Comparison of ENCODE assay signal across 30 cellular contexts in the genomic region with DNA sequence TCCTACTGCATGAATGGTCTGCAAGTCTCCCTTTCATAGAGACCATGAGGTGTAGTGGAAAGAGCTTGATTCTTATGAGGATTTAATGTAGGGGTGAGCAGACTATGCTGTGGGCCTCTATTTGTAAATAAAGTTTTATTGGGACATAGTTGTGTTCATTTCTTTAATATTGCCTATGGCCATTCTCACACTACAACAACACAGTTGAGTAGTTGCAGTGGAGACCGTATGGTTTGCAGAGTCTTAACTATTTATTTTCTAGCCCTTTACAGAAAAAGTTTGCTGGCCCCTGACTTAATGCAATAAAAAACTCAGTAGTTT.
A peak's percentile ranks its signal among the peaks of the same experiment; 100 is the strongest.
DNase-seq lines count a peak whose midpoint lies in the region; ATAC-seq, FAIRE-seq and TF ChIP-seq lines count a peak whose summit lies in the region.
"Had no signal": no experiment of that assay in that cellular context is flagged by ENCODE, and none has a peak within 500 bp of the region (broad histone marks: within the 10 kb centered on the region; RNA-seq: fewer than 3 reads in every experiment).

No MANE protein-coding gene starts in this region.

- H3K36me3 ChIP-seq in OCI-LY7 (ENCODE audit: insufficient read depth, low read length), result peaks cover 12% of the 10 kb centered on the region; the same call in 1 of the 2 replicates
- no peaks in the 10 kb centered on the region for H3K36me3 ChIP-seq in brain microvascular endothelial cell (replicated peaks)
- peaks cover 14% of the 10 kb centered on the region for H3K36me3 ChIP-seq in osteoblast (ENCODE audit: insufficient read depth, low read length)
- no peaks in the 10 kb centered on the region for H3K36me3 ChIP-seq in left ventricle myocardium inferior
- H3K36me3 ChIP-seq: gastrocnemius medialis, lower lobe of right lung, pancreas, upper lobe of right lung had no signal

- CTCF ChIA-PET in OCI-LY7 (lab: Charles Lee; ENCODE audit: unreplicated experiment), result no interaction called here

- no peaks in the 10 kb centered on the region for H3K27me3 ChIP-seq in brain microvascular endothelial cell (replicated peaks)
- H3K27me3 ChIP-seq in osteoblast (ENCODE audit: insufficient read depth, low read length), result no peaks in the 10 kb centered on the region
- no peaks in the 10 kb centered on the region for H3K27me3 ChIP-seq in left ventricle myocardium inferior (ENCODE audit: low read depth)
- H3K27me3 ChIP-seq: body of pancreas, gastrocnemius medialis, MG63, pancreas, upper lobe of right lung had no signal

- ATAC-seq in GM18517 (IDR thresholded peaks at IDR 0.05; ENCODE audit: unreplicated experiment), result no peak
- ATAC-seq: activated CD4-positive, CD25-positive, alpha-beta regulatory T cell treated with anti-CD3 and anti-CD28 coated beads, Interleukin-2, amount 50 U/mL, for 24 hours; body of pancreas; gastrocnemius medialis; GM23338; lower lobe of right lung; T-helper 17 cell; upper lobe of right lung had no signal

- H3K9me3 ChIP-seq in OCI-LY7 (ENCODE audit: low read length) (no peaks in the 10 kb centered on the region), osteoblast (ENCODE audit: low read depth, low read length) (no peaks in the 10 kb centered on the region), left ventricle myocardium inferior (replicated peaks) (no peaks in the 10 kb centered on the region)
- H3K9me3 ChIP-seq: body of pancreas, gastrocnemius medialis, lower lobe of right lung, MG63, pancreas, upper lobe of right lung had no signal

- H3K9me2 ChIP-seq in OCI-LY7 (ENCODE audit: insufficient read depth, low read length), result no peaks in the 10 kb centered on the region

- BruUV-seq in OCI-LY7 (replicated peaks; lab: Mats Ljungman, UMichigan), result no TSS peak

- no peak overlapping the region; the same call in 1 of the 2 replicates for H2AFZ ChIP-seq in OCI-LY7 (ENCODE audit: low read length)
- H2AFZ ChIP-seq in osteoblast (ENCODE audit: low read length), result no peak overlapping the region
- H2AFZ ChIP-seq: GM23338 had no signal

- POLR2A ChIA-PET in OCI-LY7 (lab: Charles Lee), result interaction anchor here (0.6 to 1.7 kb wide), 3 partner anchors 8 to 52 kb away, joined by 3 to 12 read pairs (median 6); no protein-coding TSS in a partner anchor

- H3K79me2 ChIP-seq in OCI-LY7 (ENCODE audit: insufficient read depth, low read depth, low read length), result peaks cover 36% of the 10 kb centered on the region; the same call in 1 of the 2 replicates
- peaks cover 82% of the 10 kb centered on the region for H3K79me2 ChIP-seq in osteoblast (ENCODE audit: insufficient read depth, low read length)

- intact Hi-C loops in OCI-LY7 (cut with micrococcal nuclease; ENCODE audit: unreplicated experiment), result loop anchor here (5.0 to 10.0 kb wide), 3 partner anchors 106 to 997 kb away; a partner anchor contains a TSS
- intact Hi-C loops in left ventricle myocardium inferior (cut with micrococcal nuclease), result no loop called here

- H3K4me2 ChIP-seq in OCI-LY7 (ENCODE audit: low read length), result peak overlapping the region; percentile 74
- no peak overlapping the region for H3K4me2 ChIP-seq in osteoblast (ENCODE audit: insufficient read depth, low read length)
- H3K4me2 ChIP-seq: GM23338 had no signal

- H3K4me3 ChIP-seq in OCI-LY7 (ENCODE audit: low read depth, low read length, poor library complexity, severe bottlenecking) (peak overlapping the region; percentile 40), brain microvascular endothelial cell (ENCODE audit: low read depth, low read length) (no peak overlapping the region), osteoblast (ENCODE audit: insufficient read depth, low read length) (no peak overlapping the region), left ventricle myocardium inferior (no peak overlapping the region)
- H3K4me3 ChIP-seq: body of pancreas, gastrocnemius medialis, GM23338, lower lobe of right lung, MG63, pancreas, skin epidermis, upper lobe of right lung had no signal

- in situ Hi-C loops in brain microvascular endothelial cell (cut with HindIII; ENCODE audit: low pct_ligation_motif_present, low sequenced_read_pairs), result no loop called here

- H4K20me1 ChIP-seq in OCI-LY7 (ENCODE audit: insufficient read depth, low read length) (no peaks in the 10 kb centered on the region), osteoblast (ENCODE audit: insufficient read depth, low read length) (peaks cover 27% of the 10 kb centered on the region)

- H3K4me1 ChIP-seq in OCI-LY7 (ENCODE audit: insufficient read depth, low read length, poor library complexity, severe bottlenecking) (peaks cover 62% of the 10 kb centered on the region), osteoblast (ENCODE audit: insufficient read depth, low read length) (peaks cover 21% of the 10 kb centered on the region), left ventricle myocardium inferior (peaks cover 3% of the 10 kb centered on the region)
- H3K4me1 ChIP-seq: lower lobe of right lung, pancreas, upper lobe of right lung had no signal

- TF ChIP-seq CTCF in OCI-LY7 (conservative IDR thresholded peaks at IDR 0.05; ENCODE audit: low read length), result no peak
- TF ChIP-seq CTCF in brain microvascular endothelial cell (IDR thresholded peaks at IDR 0.05; ENCODE audit: low read depth, low read length, missing control alignments), result no peak
- no peak for TF ChIP-seq CTCF in osteoblast (IDR thresholded peaks at IDR 0.05; ENCODE audit: extremely low read depth, low read depth, low read length)
- TF ChIP-seq CTCF in left ventricle myocardium inferior (IDR thresholded peaks at IDR 0.05; ENCODE audit: borderline replicate concordance), result no peak

- H3K27ac ChIP-seq in OCI-LY7 (ENCODE audit: low read depth, low read length, poor library complexity, severe bottlenecking), result peak overlapping the region; percentile 92
- H3K27ac ChIP-seq in brain microvascular endothelial cell, result peak overlapping the region; percentile 57
- H3K27ac ChIP-seq in osteoblast (ENCODE audit: low read depth, low read length), result peak overlapping the region; percentile 14
- no peak overlapping the region for H3K27ac ChIP-seq in left ventricle myocardium inferior (replicated peaks)
- H3K27ac ChIP-seq: body of pancreas, C4-2B, gastrocnemius medialis, lower lobe of right lung, pancreas, skin epidermis, upper lobe of right lung had no signal

- no peak for FAIRE-seq in RCC 7860 (lab: Jason Lieb, UNC)
- FAIRE-seq: pancreas had no signal

- peak; percentile 35 for DNase-seq in ELR (ENCODE audit: low read depth)
- no peak for DNase-seq in OCI-LY7 (ENCODE audit: low spot score)
- no peak for DNase-seq in brain microvascular endothelial cell
- no peak for DNase-seq in osteoblast (ENCODE audit: insufficient read length, low spot score, missing footprints)
- DNase-seq in RCC 7860 (ENCODE audit: low spot score), result no peak
- DNase-seq in left ventricle myocardium inferior, result no peak
- no peak for DNase-seq in stimulated activated CD4-positive, alpha-beta T cell treated with anti-CD3 and anti-CD28 coated beads, Interleukin-4, amount 100 ng/mL, for 4 hours
- DNase-seq: activated CD4-positive, alpha-beta T cell treated with anti-CD3 and anti-CD28 coated beads, Interleukin-2, amount 50 U/mL, for 4 hours; activated naive CD4-positive, alpha-beta T cell treated with Interleukin-2 at 50 U/mL for 16 hours; body of pancreas; cerebellar nuclear complex; COR-L47; DMS79; gastrocnemius medialis; KBM-7; lower lobe of right lung; MG63; NCI-H1105; NCI-H187 treated with DMSO at 0.1 percent for 48 hours; NCI-H2171 treated with DMSO at 0.1 percent for 48 hours; NK-92 treated with Interleukin-12 subunit alpha and Interleukin-12 subunit beta, amount 100 ng/mL, for 24 hours; pancreas; stimulated activated naive CD4-positive, alpha-beta T cell; T-helper 17 cell; upper lobe of right lung had no signal
